In genomic region chr4:155099231-155099630, GRCh38 we compare ENCODE assay signal across 18 cellular contexts.
A peak's percentile ranks its signal among the peaks of the same experiment; 100 is the strongest.
DNase-seq lines count a peak whose midpoint lies in the region; ATAC-seq and TF ChIP-seq lines count a peak whose summit lies in the region.
"Had no signal": no experiment of that assay in that cellular context is flagged by ENCODE, and none has a peak within 500 bp of the region (broad histone marks: within the 10 kb centered on the region; RNA-seq: fewer than 3 reads in every experiment).

No MANE protein-coding gene starts in this region.

- no peaks in the 10 kb centered on the region for H4K20me1 ChIP-seq in GM23338 (replicated peaks; ENCODE audit: insufficient read depth)

- H3K4me1 Mint-ChIP-seq in GM23338 (no peaks in the 10 kb centered on the region), WTC11 (no peaks in the 10 kb centered on the region; the same call in 1 of the 2 replicates)
- H3K4me1 Mint-ChIP-seq: B cell had no signal

- H3K9me3 Mint-ChIP-seq in GM23338 (no peaks in the 10 kb centered on the region), WTC11 (no peaks in the 10 kb centered on the region)
- H3K9me3 Mint-ChIP-seq: CD4-positive, alpha-beta T cell had no signal

- H3K36me3 ChIP-seq in GM23338 (ENCODE audit: insufficient read depth), result no peaks in the 10 kb centered on the region

- H3K4me3 Mint-ChIP-seq in GM23338 (no peak overlapping the region), WTC11 (no peak overlapping the region)
- H3K4me3 Mint-ChIP-seq: B cell; CD4-positive, alpha-beta T cell; HFFc6 had no signal

- ATAC-seq in GM23338, result peak; percentile 61
- ATAC-seq in WTC11, result peak; percentile 63
- no peak for ATAC-seq in stimulated activated naive CD8-positive, alpha-beta T cell treated with anti-CD3 and anti-CD28 coated beads, Interleukin-15, Interleukin-2, amounts not matched to agents 100 U/mL and 50 U/mL, for 24 hours
- no peak for ATAC-seq in HG03095 (IDR thresholded peaks at IDR 0.05; ENCODE audit: unreplicated experiment)
- ATAC-seq: HCT116, K562 had no signal

- DNase-seq in GM23338 (ENCODE audit: low spot score) (peak; percentile 27), WTC11 (ENCODE audit: low spot score) (peak; percentile 11), iPS-NIHi7 (ENCODE audit: extremely low spot score) (peak; percentile 24), NCI-H2196 (lab: John Stamatoyannopoulos, UW; ENCODE audit: unreplicated experiment) (no peak), GM20000 (ENCODE audit: low spot score) (no peak)
- no peak for DNase-seq in stimulated activated naive CD8-positive, alpha-beta T cell treated with anti-CD3 and anti-CD28 coated beads, Interleukin-15, Interleukin-2, amounts not matched to agents 100 U/mL and 50 U/mL, for 24 hours
- DNase-seq: C1 segment of cervical spinal cord; CD4-positive, alpha-beta T cell; DMS153; DMS79; GDM1; HFFc6; IMR-90 had no signal

- POLR2A ChIA-PET in WTC11 (lab: Charles Lee), result no interaction called here

- no peaks in the 10 kb centered on the region for H3K9me2 ChIP-seq in GM23338 (ENCODE audit: insufficient read depth)

- TF ChIP-seq CTCF in 22Rv1 (IDR thresholded peaks at IDR 0.05) (peak; percentile 23; the same call in 1 of the 2 replicates), GM23338 (conservative IDR thresholded peaks at IDR 0.05; ENCODE audit: low read depth in 2 of 2) (0 out of 4 replicates have a peak, but pooled peaks of 1 of the 2 experiments have one; percentile 10), WTC11 (IDR thresholded peaks at IDR 0.05) (no peak), GM20000 (IDR thresholded peaks at IDR 0.05; ENCODE audit: extremely low read depth, missing control alignments) (no peak)

- no peak overlapping the region for H3K4me2 ChIP-seq in GM23338

- no peaks in the 10 kb centered on the region for H3F3A ChIP-seq in GM23338 (replicated peaks; ENCODE audit: low read depth)

- H3K79me2 ChIP-seq in GM23338 (replicated peaks; ENCODE audit: insufficient read depth), result no peaks in the 10 kb centered on the region

- no peak overlapping the region for H2AFZ ChIP-seq in GM23338

- H3K27me3 Mint-ChIP-seq in GM23338 (ENCODE audit: insufficient read depth, low read depth, poor library complexity) (no peaks in the 10 kb centered on the region), WTC11 (ENCODE audit: low read depth) (no peaks in the 10 kb centered on the region)
- H3K27me3 Mint-ChIP-seq: B cell; CD4-positive, alpha-beta T cell had no signal

- no peak overlapping the region for H3K27ac ChIP-seq in 22Rv1
- H3K27ac ChIP-seq in GM23338 (ENCODE audit: low read depth), result no peak overlapping the region

- H3K4me3 ChIP-seq in GM23338, result no peak overlapping the region
- H3K4me3 ChIP-seq: K562 had no signal

- no peaks in the 10 kb centered on the region for H3K36me3 Mint-ChIP-seq in GM23338 (ENCODE audit: low read depth)
- H3K36me3 Mint-ChIP-seq in WTC11, result no peaks in the 10 kb centered on the region

- H3K27ac Mint-ChIP-seq in GM23338 (no peak overlapping the region), WTC11 (no peak overlapping the region)
- H3K27ac Mint-ChIP-seq: B cell; CD4-positive, alpha-beta T cell; HFFc6 had no signal

- CTCF ChIA-PET in WTC11 (lab: Charles Lee), result interaction anchor here (0.6 kb wide), 1 partner anchor 38 kb away, joined by 3 read pairs; no protein-coding TSS in a partner anchor

- no peaks in the 10 kb centered on the region for H3K4me1 ChIP-seq in GM23338 (ENCODE audit: insufficient read depth)

- no peaks in the 10 kb centered on the region for H3K27me3 ChIP-seq in GM23338 (ENCODE audit: insufficient read depth)

TF ChIP-seq in GM23338, 12 proteins besides CTCF, POLR2A, EP300 and RAD21 (continues in another document):
- TF ChIP-seq, protein P1, sequence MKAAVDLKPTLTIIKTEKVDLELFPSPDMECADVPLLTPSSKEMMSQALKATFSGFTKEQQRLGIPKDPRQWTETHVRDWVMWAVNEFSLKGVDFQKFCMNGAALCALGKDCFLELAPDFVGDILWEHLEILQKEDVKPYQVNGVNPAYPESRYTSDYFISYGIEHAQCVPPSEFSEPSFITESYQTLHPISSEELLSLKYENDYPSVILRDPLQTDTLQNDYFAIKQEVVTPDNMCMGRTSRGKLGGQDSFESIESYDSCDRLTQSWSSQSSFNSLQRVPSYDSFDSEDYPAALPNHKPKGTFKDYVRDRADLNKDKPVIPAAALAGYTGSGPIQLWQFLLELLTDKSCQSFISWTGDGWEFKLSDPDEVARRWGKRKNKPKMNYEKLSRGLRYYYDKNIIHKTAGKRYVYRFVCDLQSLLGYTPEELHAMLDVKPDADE (IDR thresholded peaks at IDR 0.05), result no peak
- TF ChIP-seq EZH2 (IDR thresholded peaks at IDR 0.05; ENCODE audit: low read depth, unreplicated experiment) (no peak), CREB1 (CRISPR knock-in tag; IDR thresholded peaks at IDR 0.05; ENCODE audit: low read depth) (no peak), ZNF331 (CRISPR knock-in tag; IDR thresholded peaks at IDR 0.05; ENCODE audit: low read depth) (no peak)

TF ChIP-seq in WTC11, 78 proteins besides CTCF, POLR2A, EP300 and RAD21 (continues in another document):
- TF ChIP-seq ZNF532 (CRISPR knock-in tag; IDR thresholded peaks at IDR 0.05; ENCODE audit: borderline replicate concordance) (no peak), AR (CRISPR knock-in tag; IDR thresholded peaks at IDR 0.05) (no peak), ATF1 (CRISPR knock-in tag; IDR thresholded peaks at IDR 0.05) (no peak)

Comparison
In these comparisons a context has a peak if more than half of its experiments do, and no peak if none do; other contexts are left out.
1. ATAC-seq: peak in GM23338 (single experiment) and WTC11 (single experiment); none in stimulated activated naive CD8-positive, alpha-beta T cell treated with anti-CD3 and anti-CD28 coated beads, Interleukin-15, Interleukin-2, amounts not matched to agents 100 U/mL and 50 U/mL, for 24 hours (single experiment) and HG03095 (single experiment).
2. DNase-seq: peak in GM23338 (single experiment), WTC11 (single experiment) and iPS-NIHi7 (single experiment); none in NCI-H2196 (single experiment), GM20000 (single experiment) and stimulated activated naive CD8-positive, alpha-beta T cell treated with anti-CD3 and anti-CD28 coated beads, Interleukin-15, Interleukin-2, amounts not matched to agents 100 U/mL and 50 U/mL, for 24 hours (single experiment).